ENCODE assay signal across 17 cellular contexts in the genomic region with DNA sequence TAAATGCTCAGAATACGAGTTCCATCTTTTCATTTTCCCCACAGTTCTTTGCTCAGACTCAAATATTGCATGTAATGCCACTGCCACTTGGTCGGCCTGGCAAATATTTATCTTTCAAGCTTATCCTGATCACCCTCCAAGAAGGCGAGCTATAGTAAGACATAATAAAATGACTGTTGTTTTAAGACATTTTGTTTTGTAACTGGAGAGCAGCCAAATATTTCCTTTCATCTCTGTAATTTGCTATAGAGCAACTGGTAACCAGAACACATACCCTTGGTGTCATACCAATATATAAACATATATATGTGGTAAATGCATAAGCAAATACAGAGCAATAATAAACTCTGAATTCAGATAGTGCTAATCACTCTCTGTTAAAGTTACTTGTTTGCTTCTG. TPM values are rescaled to one million over a fixed set of nuclear protein-coding genes. Genes with fewer than 3 reads are reported as not detected.
DNase-seq lines count a peak whose midpoint lies in the region; ATAC-seq and TF ChIP-seq lines count a peak whose summit lies in the region.
"Had no signal": no experiment of that assay in that cellular context is flagged by ENCODE, and none has a peak within 500 bp of the region (broad histone marks: within the 10 kb centered on the region; RNA-seq: fewer than 3 reads in every experiment).

No MANE protein-coding gene starts in this region.

- TF ChIP-seq CTCF in LNCaP clone FGC (IDR thresholded peaks at IDR 0.05; ENCODE audit: control insufficient read depth, extremely low read depth, insufficient read depth) (no peak), ascending aorta (IDR thresholded peaks at IDR 0.05) (no peak), mucosa of descending colon (IDR thresholded peaks at IDR 0.05) (no peak), tibial artery (IDR thresholded peaks at IDR 0.05) (no peak)

- H3K27ac ChIP-seq in ascending aorta (peak overlapping the region; percentile 13 to 53), tibial artery (peak overlapping the region; percentile 36 to 42)
- H3K27ac ChIP-seq: GM23248, SJSA1 had no signal

- no peaks in the 10 kb centered on the region for H3K27me3 ChIP-seq in ascending aorta
- H3K27me3 ChIP-seq in tibial artery: no peaks in the 10 kb centered on the region
- H3K27me3 ChIP-seq: SJSA1 had no signal

- H3K4me1 ChIP-seq in ascending aorta (no peaks in the 10 kb centered on the region), mucosa of descending colon (ENCODE audit: low read depth) (no peaks in the 10 kb centered on the region), tibial artery (peaks cover 0 to 16% (median 10%) of the 10 kb centered on the region in 4 donors)

- no peaks in the 10 kb centered on the region for H3K9me3 ChIP-seq in ascending aorta
- H3K9me3 ChIP-seq in mucosa of descending colon: no peaks in the 10 kb centered on the region
- H3K9me3 ChIP-seq in tibial artery: no peaks in the 10 kb centered on the region
- H3K9me3 ChIP-seq: SJSA1 had no signal

- intact Hi-C loops in ascending aorta (cut with DNase I): no loop called here
- intact Hi-C loops in mucosa of descending colon (cut with DNase I, micrococcal nuclease): no loop called here
- intact Hi-C loops in tibial artery (cut with DNase I; ENCODE audit: low total_unique reads): loop anchor here (10.0 kb wide), 1 partner anchor 50 kb away; no protein-coding TSS in a partner anchor
- intact Hi-C loops in posterior cingulate gyrus (cut with DNase I): no loop called here

- DNase-seq in LNCaP clone FGC (ENCODE audit: low read depth) (peak; percentile 82), ascending aorta (ENCODE audit: low spot score in 2 of 2) (no peak), mucosa of descending colon (no peak), tibial artery (no peak), posterior cingulate gyrus (no peak), RKO (ENCODE audit: low spot score) (no peak)
- DNase-seq: ACHN, C1 segment of cervical spinal cord, DMS79 treated with DMSO at 0.1 percent for 48 hours, GM23248, HCEC 1CT, NCI-H1105 treated with DMSO at 0.1 percent for 48 hours, NCI-H1694, NCI-H524 treated with DMSO at 0.1 percent for 48 hours, SW 1271 had no signal

- H3K4me3 ChIP-seq in LNCaP clone FGC (ENCODE audit: low read depth, low read length): no peak overlapping the region
- H3K4me3 ChIP-seq in ascending aorta: no peak overlapping the region
- H3K4me3 ChIP-seq in mucosa of descending colon: no peak overlapping the region
- H3K4me3 ChIP-seq in tibial artery: no peak overlapping the region
- H3K4me3 ChIP-seq: GM23248, SJSA1 had no signal

- H3K36me3 ChIP-seq in ascending aorta (no peaks in the 10 kb centered on the region), mucosa of descending colon (ENCODE audit: low read depth) (no peaks in the 10 kb centered on the region), tibial artery (no peaks in the 10 kb centered on the region)
- H3K36me3 ChIP-seq: SJSA1 had no signal

- peak; percentile 70 for ATAC-seq in mucosa of descending colon
- no peak for ATAC-seq in HG02870 (IDR thresholded peaks at IDR 0.05; ENCODE audit: unreplicated experiment)

RNA-seq across cellular contexts. Expression of a gene that starts 7.3 kb away (rescaled TPM):
- total RNA-seq in ascending aorta: 49.1 TPM
- total RNA-seq in mucosa of descending colon: 100 to 1,000 TPM in 1 of 3 donors, 10 to 100 TPM in 2; 49.3 to 166 (median 53.5) TPM
